In the genomic region with DNA sequence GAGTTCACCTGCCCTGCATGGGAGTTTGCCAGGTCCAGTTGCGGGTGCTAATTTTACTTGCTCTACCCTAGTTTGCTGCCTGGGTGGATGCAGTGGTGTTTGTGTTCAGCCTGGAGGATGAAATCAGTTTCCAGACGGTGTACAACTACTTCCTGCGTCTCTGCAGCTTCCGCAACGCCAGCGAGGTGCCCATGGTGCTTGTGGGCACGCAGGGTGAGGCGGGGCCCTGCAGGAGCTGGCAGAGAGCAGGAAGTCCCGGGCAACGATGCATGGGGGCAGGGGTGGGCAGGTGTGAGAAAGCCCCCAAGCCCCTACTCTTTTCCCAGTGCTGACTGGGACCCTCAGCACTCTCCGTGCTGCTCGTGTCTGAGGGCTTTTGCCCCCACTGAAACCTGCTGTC, we compare ENCODE assay signal across 16 cellular contexts. TPM values are rescaled to one million over a fixed set of nuclear protein-coding genes. Genes with fewer than 3 reads are reported as not detected.
DNase-seq lines count a peak whose midpoint lies in the region; ATAC-seq and TF ChIP-seq lines count a peak whose summit lies in the region.
"Had no signal": no experiment of that assay in that cellular context is flagged by ENCODE, and none has a peak within 500 bp of the region (broad histone marks: within the 10 kb centered on the region; RNA-seq: fewer than 3 reads in every experiment).

No MANE protein-coding gene starts in this region.

- POLR2A ChIA-PET in HCT116 (lab: Charles Lee), result interaction anchor here (0.5 kb wide), 1 partner anchor 21 kb away, joined by 4 read pairs; no protein-coding TSS in a partner anchor
- POLR2A ChIA-PET in activated CD4-positive, alpha-beta memory T cell treated with anti-CD3 and anti-CD28 coated beads for 36 hours (lab: Charles Lee), result interaction anchor here (1.2 kb wide), 1 partner anchor 109 kb away, joined by 3 read pairs; a partner anchor contains a TSS

- DNase-seq in HCT116 (ENCODE audit: low read depth, low spot score), result no peak
- DNase-seq in activated CD4-positive, alpha-beta memory T cell treated with anti-CD3 and anti-CD28 coated beads for 36 hours, result peak; percentile 60
- peak in 2 of 3 donors; percentile 31 to 44 for DNase-seq in effector memory CD4-positive, alpha-beta T cell
- DNase-seq in SW480 (ENCODE audit: low spot score), result no peak
- DNase-seq in posterior cingulate gyrus, result no peak
- no peak for DNase-seq in neural progenitor cell (ENCODE audit: low spot score)
- DNase-seq: foreskin fibroblast, NCI-H2171 treated with DMSO at 0.1 percent for 48 hours had no signal

- peaks cover 20 to 92% (median 54%) of the 10 kb centered on the region in 11 experiments for H3K36me3 ChIP-seq in BLaER1 treated with 17β-estradiol and CSF1 and Interleukin-3, amounts not matched to agents 10 nM and 100 nM
- H3K36me3 ChIP-seq in HCT116 (ENCODE audit: control insufficient read depth in 1 of 2, insufficient read depth in 2 of 2, low read length in 2 of 2) (peaks cover 4 to 24% of the 10 kb centered on the region in 2 experiments; a peak in 3 of 4 replicates), neural progenitor cell (no peaks in the 10 kb centered on the region)
- H3K36me3 ChIP-seq in effector memory CD4-positive, alpha-beta T cell (ENCODE audit: control insufficient read depth, insufficient read depth, low read length), result peaks cover 27% of the 10 kb centered on the region

- H3K4me1 Mint-ChIP-seq in activated CD4-positive, alpha-beta memory T cell treated with anti-CD3 and anti-CD28 coated beads for 36 hours (ENCODE audit: low read depth), result peaks cover 12% of the 10 kb centered on the region
- peaks cover 24% of the 10 kb centered on the region for H3K4me1 Mint-ChIP-seq in neural progenitor cell

- H3K9me3 Mint-ChIP-seq in activated CD4-positive, alpha-beta memory T cell treated with anti-CD3 and anti-CD28 coated beads for 36 hours, result no peaks in the 10 kb centered on the region
- no peaks in the 10 kb centered on the region for H3K9me3 Mint-ChIP-seq in neural progenitor cell
- H3K9me3 Mint-ChIP-seq: GM23338 had no signal

- no peak overlapping the region for H3K4me3 ChIP-seq in BLaER1 treated with 17β-estradiol and CSF1 and Interleukin-3, amounts not matched to agents 10 nM and 100 nM
- no peak overlapping the region for H3K4me3 ChIP-seq in HCT116 (replicated peaks in 1 of 2; ENCODE audit: low read depth in 1 of 2, low read length in 2 of 2)
- H3K4me3 ChIP-seq in effector memory CD4-positive, alpha-beta T cell (ENCODE audit: insufficient read depth, low read depth, low read length, poor library complexity, severe bottlenecking), result peak overlapping the region; percentile 29
- no peak overlapping the region for H3K4me3 ChIP-seq in neural progenitor cell
- H3K4me3 ChIP-seq: GM23338 had no signal

- peaks cover 12 to 35% (median 22%) of the 10 kb centered on the region in 10 experiments; a peak in 18 of 20 replicates for H3K4me1 ChIP-seq in BLaER1 treated with 17β-estradiol and CSF1 and Interleukin-3, amounts not matched to agents 10 nM and 100 nM
- H3K4me1 ChIP-seq in HCT116 (ENCODE audit: control insufficient read depth in 1 of 2, insufficient read depth in 2 of 2, low read length in 2 of 2) (peaks cover 21 to 36% of the 10 kb centered on the region in 2 experiments), neural progenitor cell (peaks cover 20% of the 10 kb centered on the region)
- H3K4me1 ChIP-seq in effector memory CD4-positive, alpha-beta T cell (ENCODE audit: control insufficient read depth, insufficient read depth, low read length, poor library complexity, severe bottlenecking), result peaks cover 30% of the 10 kb centered on the region

- peak overlapping the region in 4 of 11 experiments; percentile 8 to 51 (median 27); a peak in 4 of 22 replicates for H3K9ac ChIP-seq in BLaER1 treated with 17β-estradiol and CSF1 and Interleukin-3, amounts not matched to agents 10 nM and 100 nM
- H3K9ac ChIP-seq in HCT116 (ENCODE audit: low read length) (no peak overlapping the region), neural progenitor cell (no peak overlapping the region)

- BruUV-seq in HCT116 (replicated peaks; lab: Mats Ljungman, UMichigan), result no TSS peak

- H3K9me2 ChIP-seq in HCT116 (ENCODE audit: insufficient read depth), result no peaks in the 10 kb centered on the region

- ATAC-seq in HCT116 (no peak), HG02973 (IDR thresholded peaks at IDR 0.05; ENCODE audit: unreplicated experiment) (no peak)
- ATAC-seq: activated CD4-positive, CD25-positive, alpha-beta regulatory T cell treated with anti-CD3 and anti-CD28 coated beads, Interleukin-2, amount 50 U/mL, for 24 hours; GM23338 had no signal

- H3K79me2 ChIP-seq in HCT116 (ENCODE audit: insufficient read depth, low read length) (peaks cover 48% of the 10 kb centered on the region), neural progenitor cell (ENCODE audit: low read depth) (peaks cover 34% of the 10 kb centered on the region)

- peak overlapping the region in 8 of 11 experiments; percentile 10 to 53 (median 36); a peak in 13 of 22 replicates for H3K4me2 ChIP-seq in BLaER1 treated with 17β-estradiol and CSF1 and Interleukin-3, amounts not matched to agents 10 nM and 100 nM
- H3K4me2 ChIP-seq in HCT116 (ENCODE audit: low read length) (no peak overlapping the region), neural progenitor cell (no peak overlapping the region)
- H3K4me2 ChIP-seq: GM23338 had no signal

- RAD21 ChIA-PET in HCT116 (lab: Charles Lee; ENCODE audit: low non-redundant PET in 1 of 2, low total read pairs in 2 of 2, uncharacterized antibody in 2 of 2, unreplicated experiment in 2 of 2), result no interaction called here

- no peak for TF ChIP-seq POLR2A in HCT116 (IDR thresholded peaks at IDR 0.05; ENCODE audit: borderline replicate concordance, extremely low read depth, insufficient read depth, insufficient read length)

- H2AFZ ChIP-seq in HCT116 (ENCODE audit: low read depth, low read length, poor library complexity, severe bottlenecking) (no peak overlapping the region), neural progenitor cell (replicated peaks) (no peak overlapping the region)
- H2AFZ ChIP-seq: GM23338 had no signal

- intact Hi-C loops in HCT116 (cut with micrococcal nuclease), result no loop called here
- intact Hi-C loops in activated CD4-positive, alpha-beta memory T cell treated with anti-CD3 and anti-CD28 coated beads for 36 hours (cut with micrococcal nuclease), result loop anchor here (5.0 kb wide), 1 partner anchor 110 kb away; a partner anchor contains a TSS
- intact Hi-C loops in posterior cingulate gyrus (cut with DNase I), result no loop called here

- no peak overlapping the region; a peak in 1 of 22 replicates for H3K27ac ChIP-seq in BLaER1 treated with 17β-estradiol and CSF1 and Interleukin-3, amounts not matched to agents 10 nM and 100 nM
- H3K27ac ChIP-seq in HCT116 (ENCODE audit: low read depth, low read length) (peak overlapping the region; percentile 82; the same call in 1 of the 2 replicates), neural progenitor cell (no peak overlapping the region)
- H3K27ac ChIP-seq in effector memory CD4-positive, alpha-beta T cell (ENCODE audit: insufficient read depth, low read length, poor library complexity, severe bottlenecking), result peak overlapping the region; percentile 58

- peak overlapping the region; percentile 71 for H3K4me3 Mint-ChIP-seq in activated CD4-positive, alpha-beta memory T cell treated with anti-CD3 and anti-CD28 coated beads for 36 hours
- H3K4me3 Mint-ChIP-seq in neural progenitor cell, result no peak overlapping the region
- H3K4me3 Mint-ChIP-seq: GM23338 had no signal

- H3K9me3 ChIP-seq in BLaER1 treated with 17β-estradiol and CSF1 and Interleukin-3, amounts not matched to agents 10 nM and 100 nM (replicated peaks in 1 of 11), result no peaks in the 10 kb centered on the region
- no peaks in the 10 kb centered on the region for H3K9me3 ChIP-seq in HCT116 (ENCODE audit: control insufficient read depth in 1 of 2, insufficient read depth in 1 of 2, low read depth in 1 of 2, low read length in 2 of 2)
- H3K9me3 ChIP-seq in effector memory CD4-positive, alpha-beta T cell (ENCODE audit: control insufficient read depth, low read length), result no peaks in the 10 kb centered on the region
- H3K9me3 ChIP-seq in neural progenitor cell (ENCODE audit: low read depth), result no peaks in the 10 kb centered on the region

- peaks cover 2% of the 10 kb centered on the region for H3K36me3 Mint-ChIP-seq in activated CD4-positive, alpha-beta memory T cell treated with anti-CD3 and anti-CD28 coated beads for 36 hours
- peaks cover 12% of the 10 kb centered on the region for H3K36me3 Mint-ChIP-seq in neural progenitor cell

- peaks cover 5% of the 10 kb centered on the region for H3K27me3 Mint-ChIP-seq in activated CD4-positive, alpha-beta memory T cell treated with anti-CD3 and anti-CD28 coated beads for 36 hours
- peaks cover 9% of the 10 kb centered on the region for H3K27me3 Mint-ChIP-seq in neural progenitor cell (ENCODE audit: insufficient read depth, low read depth)

- TF ChIP-seq RAD21 in HCT116 (IDR thresholded peaks at IDR 0.05; ENCODE audit: low read depth), result no peak

- CTCF ChIA-PET in HCT116 (lab: Charles Lee), result interaction anchor here (1.3 kb wide), 1 partner anchor 89 kb away, joined by 3 read pairs; a partner anchor contains a TSS
- CTCF ChIA-PET in activated CD4-positive, alpha-beta memory T cell treated with anti-CD3 and anti-CD28 coated beads for 36 hours (lab: Charles Lee), result interaction anchor here (1.4 kb wide), 1 partner anchor 51 kb away, joined by 3 read pairs; no protein-coding TSS in a partner anchor

- H3F3A ChIP-seq in neural progenitor cell (ENCODE audit: low read depth), result peaks cover 22% of the 10 kb centered on the region

- peaks cover 75 to 100% (median 97%) of the 10 kb centered on the region in 11 experiments for H4K20me1 ChIP-seq in BLaER1 treated with 17β-estradiol and CSF1 and Interleukin-3, amounts not matched to agents 10 nM and 100 nM
- no peaks in the 10 kb centered on the region for H4K20me1 ChIP-seq in HCT116 (ENCODE audit: insufficient read depth)
- peaks cover 76% of the 10 kb centered on the region for H4K20me1 ChIP-seq in neural progenitor cell (ENCODE audit: low read depth)

- H3K27ac Mint-ChIP-seq in activated CD4-positive, alpha-beta memory T cell treated with anti-CD3 and anti-CD28 coated beads for 36 hours, result peak overlapping the region; percentile 85
- no peak overlapping the region for H3K27ac Mint-ChIP-seq in neural progenitor cell
- H3K27ac Mint-ChIP-seq: GM23338 had no signal

- TF ChIP-seq CTCF in HCT116 (IDR thresholded peaks at IDR 0.05 in 2 of 3, conservative IDR thresholded peaks at IDR 0.05 in 1 of 3; ENCODE audit: borderline replicate concordance in 1 of 3, insufficient read depth in 1 of 3, low read depth in 2 of 3, low read length in 2 of 3) (no peak), neural progenitor cell (IDR thresholded peaks at IDR 0.05) (no peak)

- peaks cover 6 to 37% (median 24%) of the 10 kb centered on the region in 11 experiments; a peak in 19 of 22 replicates for H3K27me3 ChIP-seq in BLaER1 treated with 17β-estradiol and CSF1 and Interleukin-3, amounts not matched to agents 10 nM and 100 nM
- H3K27me3 ChIP-seq in HCT116 (ENCODE audit: insufficient read depth, low read length), result no peaks in the 10 kb centered on the region
- no peaks in the 10 kb centered on the region for H3K27me3 ChIP-seq in effector memory CD4-positive, alpha-beta T cell (replicated peaks; ENCODE audit: control insufficient read depth, insufficient read depth, low read length, poor library complexity, severe bottlenecking)
- H3K27me3 ChIP-seq in neural progenitor cell, result peaks cover 17% of the 10 kb centered on the region

RNA-seq across cellular contexts. Expression of a gene that starts 31.3 kb away (rescaled TPM):
- 126 TPM for total RNA-seq in HCT116 (2021; ENCODE audit: unreplicated experiment)
- 70.1 and 70.4 TPM in 2 replicates for polyA plus RNA-seq in HCT116 (2012)
- total RNA-seq in activated CD4-positive, alpha-beta memory T cell treated with anti-CD3 and anti-CD28 coated beads for 36 hours, result 10 to 100 TPM; 29.8 to 36.5 TPM
- 38.9 and 73.0 TPM in 2 replicates for total RNA-seq in neural progenitor cell (ENCODE audit: low replicate concordance)

RNA-seq across cellular contexts. Expression of a gene that starts 34.3 kb away (rescaled TPM):
- total RNA-seq in HCT116 (2021; ENCODE audit: unreplicated experiment), result 75.8 TPM
- 71.5 and 73.7 TPM in 2 replicates for polyA plus RNA-seq in HCT116 (2012)
- total RNA-seq in activated CD4-positive, alpha-beta memory T cell treated with anti-CD3 and anti-CD28 coated beads for 36 hours, result 10 to 100 TPM; 53.8 to 60.9 TPM
- total RNA-seq in neural progenitor cell (ENCODE audit: low replicate concordance), result 6.0 and 49.4 TPM in 2 replicates

RNA-seq across cellular contexts. Expression of a gene that starts 37.0 kb away (rescaled TPM):
- 86.4 TPM for total RNA-seq in HCT116 (2021; ENCODE audit: unreplicated experiment)
- 77.9 and 78.4 TPM in 2 replicates for polyA plus RNA-seq in HCT116 (2012)
- 10 to 100 TPM; 56.8 to 57.4 TPM for total RNA-seq in activated CD4-positive, alpha-beta memory T cell treated with anti-CD3 and anti-CD28 coated beads for 36 hours
- 22.4 and 71.0 TPM in 2 replicates for total RNA-seq in neural progenitor cell (ENCODE audit: low replicate concordance)

RNA-seq across cellular contexts. Expression of a gene that starts 49.9 kb away (rescaled TPM):
- 0.86 TPM for total RNA-seq in HCT116 (2021; ENCODE audit: unreplicated experiment)
- polyA plus RNA-seq in HCT116 (2012), result 0.39 and 0.75 TPM in 2 replicates
- total RNA-seq in activated CD4-positive, alpha-beta memory T cell treated with anti-CD3 and anti-CD28 coated beads for 36 hours, result not detected
- total RNA-seq in neural progenitor cell (ENCODE audit: low replicate concordance), result not detected in 2 replicates
- total RNA-seq: M059J, mononuclear cell, SK-MEL-5 had no signal
- polyA plus RNA-seq: BJ, GM23338 had no signal

RNA-seq across cellular contexts. Expression of a gene that starts 58.2 kb away (rescaled TPM):
- total RNA-seq in HCT116 (2021; ENCODE audit: unreplicated experiment) (240 TPM), neural progenitor cell (ENCODE audit: low replicate concordance) (26.1 and 85.7 TPM in 2 replicates)
- polyA plus RNA-seq in HCT116 (2012), result 195 and 199 TPM in 2 replicates
- 10 to 100 TPM; 46.7 to 50.5 TPM for total RNA-seq in activated CD4-positive, alpha-beta memory T cell treated with anti-CD3 and anti-CD28 coated beads for 36 hours

Comparison
In these comparisons a context has a peak if more than half of its experiments do, and no peak if none do; other contexts are left out.
1. H3K27ac ChIP-seq: peak in HCT116 (single experiment) and effector memory CD4-positive, alpha-beta T cell (single experiment); none in BLaER1 treated with 17β-estradiol and CSF1 and Interleukin-3, amounts not matched to agents 10 nM and 100 nM (0 of 11) and neural progenitor cell (single experiment).
2. H3K4me2 ChIP-seq: peak in BLaER1 treated with 17β-estradiol and CSF1 and Interleukin-3, amounts not matched to agents 10 nM and 100 nM (8 of 11); none in HCT116 (single experiment) and neural progenitor cell (single experiment).
3. DNase-seq: peak in activated CD4-positive, alpha-beta memory T cell treated with anti-CD3 and anti-CD28 coated beads for 36 hours (single experiment) and effector memory CD4-positive, alpha-beta T cell (2 of 3); none in HCT116 (single experiment), SW480 (single experiment), posterior cingulate gyrus (0 of 10) and neural progenitor cell (single experiment).